Comparison of ENCODE assay signal across 20 cellular contexts in genomic region chr15:56985871-56986270, GRCh38.
A peak's percentile ranks its signal among the peaks of the same experiment; 100 is the strongest.
DNase-seq lines count a peak whose midpoint lies in the region; ATAC-seq and TF ChIP-seq lines count a peak whose summit lies in the region.
"Had no signal": no experiment of that assay in that cellular context is flagged by ENCODE, and none has a peak within 500 bp of the region (broad histone marks: within the 10 kb centered on the region; RNA-seq: fewer than 3 reads in every experiment).

No MANE protein-coding gene starts in this region.

- H3K36me3 ChIP-seq in GM23248 (ENCODE audit: low read depth): no peaks in the 10 kb centered on the region
- no peaks in the 10 kb centered on the region for H3K36me3 ChIP-seq in adrenal gland (replicated peaks in 1 of 2)
- H3K36me3 ChIP-seq: HAP-1, lower lobe of right lung, transverse colon had no signal

- H3K9me3 Mint-ChIP-seq in osteocyte (ENCODE audit: unreplicated experiment): no peaks in the 10 kb centered on the region
- H3K9me3 Mint-ChIP-seq: CD4-positive, alpha-beta memory T cell; immature natural killer cell; naive B cell; T-helper 1 cell treated with Interleukin-12 subunit alpha and Interleukin-12 subunit beta and Interleukin-4 antibody, amounts not matched to agents 30 μg/mL and 1 μg/mL, for 36 hours had no signal

- no peak for DNase-seq in activated CD4-positive, CD25-positive, alpha-beta regulatory T cell treated with anti-CD3 and anti-CD28 coated beads, Interleukin-2, amount 50 U/mL, for 72 hours
- DNase-seq in GM23248 (peak; percentile 54), adrenal gland (no peak), osteocyte (ENCODE audit: extremely low spot score, unreplicated experiment) (no peak), NCI-H2227 treated with DMSO at 0.1 percent for 48 hours (lab: John Stamatoyannopoulos, UW) (no peak), glomerular visceral epithelial cell (ENCODE audit: extremely low spot score) (no peak)
- DNase-seq in stimulated activated CD4-positive, alpha-beta T cell treated with anti-CD3 and anti-CD28 coated beads, Interleukin-1b, Interleukin-23, amount 100 ng/mL, for 48 hours: no peak
- DNase-seq: CD4-positive, alpha-beta memory T cell; head of caudate nucleus; immature natural killer cell; lower lobe of right lung; naive B cell; NCI-H1694; NCI-H345; SHP77; transverse colon had no signal

- in situ Hi-C loops in GM23248 (cut with MboI): no loop called here

- H3K27me3 ChIP-seq in GM23248 (replicated peaks; ENCODE audit: insufficient read depth) (no peaks in the 10 kb centered on the region), adrenal gland (no peaks in the 10 kb centered on the region)
- H3K27me3 ChIP-seq: transverse colon had no signal

- H3K4me1 ChIP-seq in GM23248 (ENCODE audit: insufficient read depth) (peaks cover 77% of the 10 kb centered on the region), adrenal gland (replicated peaks in 1 of 2) (peaks cover 13 to 74% of the 10 kb centered on the region in 2 donors)

- no peaks in the 10 kb centered on the region for H3K27me3 Mint-ChIP-seq in osteocyte (ENCODE audit: unreplicated experiment)
- H3K27me3 Mint-ChIP-seq: CD4-positive, alpha-beta memory T cell; naive B cell had no signal

- H3K4me2 ChIP-seq in GM23248 (ENCODE audit: unreplicated experiment): peak overlapping the region; percentile 78
- H3K4me2 ChIP-seq: smooth muscle cell had no signal

- H3K36me3 Mint-ChIP-seq in osteocyte (ENCODE audit: unreplicated experiment): no peaks in the 10 kb centered on the region
- H3K36me3 Mint-ChIP-seq: immature natural killer cell, naive B cell had no signal

- TF ChIP-seq CTCF in adrenal gland (IDR thresholded peaks at IDR 0.05): no peak
- no peak for TF ChIP-seq CTCF in osteocyte (IDR thresholded peaks at IDR 0.05)

- no peak overlapping the region for H3K4me3 Mint-ChIP-seq in osteocyte (ENCODE audit: unreplicated experiment)
- H3K4me3 Mint-ChIP-seq: immature natural killer cell; naive B cell; T-helper 1 cell treated with Interleukin-12 subunit alpha and Interleukin-12 subunit beta and Interleukin-4 antibody, amounts not matched to agents 30 μg/mL and 1 μg/mL, for 36 hours had no signal

- H3F3A ChIP-seq in GM23248 (ENCODE audit: insufficient read depth): peaks cover 40% of the 10 kb centered on the region

- peak overlapping the region; percentile 38 for H3K27ac Mint-ChIP-seq in osteocyte (ENCODE audit: unreplicated experiment)
- H3K27ac Mint-ChIP-seq: CD4-positive, alpha-beta memory T cell; T-helper 1 cell treated with Interleukin-12 subunit alpha and Interleukin-12 subunit beta and Interleukin-4 antibody, amounts not matched to agents 30 μg/mL and 1 μg/mL, for 36 hours had no signal

- peaks cover 43% of the 10 kb centered on the region for H3K4me1 Mint-ChIP-seq in osteocyte (ENCODE audit: unreplicated experiment)

- peak overlapping the region; percentile 53 for H3K9ac ChIP-seq in GM23248

- H3K9me3 ChIP-seq in GM23248 (ENCODE audit: low read depth) (no peaks in the 10 kb centered on the region), adrenal gland (replicated peaks in 1 of 3) (no peaks in the 10 kb centered on the region)
- H3K9me3 ChIP-seq: HAP-1, lower lobe of right lung, transverse colon had no signal

- no peaks in the 10 kb centered on the region for H3K9me2 ChIP-seq in GM23248 (ENCODE audit: insufficient read depth)

- peak overlapping the region; percentile 83 for H3K27ac ChIP-seq in GM23248
- peak overlapping the region in 3 of 5 donors; percentile 14 to 63 (median 43) for H3K27ac ChIP-seq in adrenal gland
- H3K27ac ChIP-seq: lower lobe of right lung had no signal

- intact Hi-C loops in adrenal gland (cut with DNase I): no loop called here

- H3K4me3 ChIP-seq in GM23248: peak overlapping the region; percentile 57
- no peak overlapping the region for H3K4me3 ChIP-seq in adrenal gland
- H3K4me3 ChIP-seq: HAP-1, lower lobe of right lung, smooth muscle cell, transverse colon had no signal

- no peak overlapping the region for H2AFZ ChIP-seq in GM23248

- peak; percentile 33 to 46 for ATAC-seq in activated CD4-positive, CD25-positive, alpha-beta regulatory T cell treated with anti-CD3 and anti-CD28 coated beads, Interleukin-2, amount 50 U/mL, for 24 hours

- H3K79me2 ChIP-seq in GM23248 (ENCODE audit: insufficient read depth): peaks cover 89% of the 10 kb centered on the region

- 38 to 42% methylated on average over 1 of the region's 1 CpG for WGBS in GM23248 (ENCODE audit: low coverage in 1 of 2, low lambda C conversion rate in 2 of 2, missing lambda C conversion rate in 2 of 2), 2 experiments
- WGBS in adrenal gland, 4 donors: 82 to 95% (median 86%) methylated on average over 1 of the region's 1 CpG

- TF ChIP-seq POLR2A in adrenal gland (IDR thresholded peaks at IDR 0.05): no peak

- no peaks in the 10 kb centered on the region for H4K20me1 ChIP-seq in GM23248 (ENCODE audit: insufficient read depth)
